In the genomic region with DNA sequence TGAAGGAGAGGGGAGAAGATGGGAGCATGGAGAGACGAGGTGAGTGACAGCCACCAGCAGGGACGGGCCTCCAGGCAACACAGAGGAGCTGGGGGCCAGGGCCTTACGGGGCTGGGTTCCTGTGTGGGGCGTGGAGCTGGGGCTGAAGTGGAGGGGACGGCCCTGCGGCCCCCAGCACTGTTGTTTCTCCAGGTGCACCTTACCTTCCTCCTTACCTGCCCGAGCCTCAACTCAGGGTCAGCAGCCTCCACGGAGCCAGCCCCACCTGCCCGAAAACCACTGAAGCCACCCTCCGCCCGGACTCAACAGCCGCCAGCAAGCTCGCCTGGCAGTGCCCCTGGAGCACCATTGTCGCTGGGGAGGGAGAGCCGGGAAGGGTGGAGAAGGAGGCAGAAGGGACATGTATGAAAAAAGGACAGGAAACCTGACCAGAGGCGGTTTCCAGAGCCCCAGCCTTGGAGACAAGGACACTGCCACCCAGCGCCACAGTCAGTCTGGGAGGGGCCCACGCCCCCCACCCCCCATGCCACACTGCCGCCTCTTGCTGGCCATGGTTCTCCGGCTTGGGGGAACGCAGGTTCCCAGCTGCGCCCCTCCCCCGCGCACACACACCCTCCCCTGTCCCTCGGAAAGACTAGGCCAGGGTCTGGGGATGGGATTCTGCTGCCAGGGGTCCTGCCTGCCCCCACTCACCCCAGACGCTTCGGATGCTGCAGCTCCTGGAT, we compare ENCODE assay signal across 34 cellular contexts. TPM values are rescaled to one million over a fixed set of nuclear protein-coding genes. Genes with fewer than 3 reads are reported as not detected.
"Had no signal": no experiment of that assay in that cellular context is flagged by ENCODE, and none has a peak within 500 bp of the region (broad histone marks: within the 10 kb centered on the region; RNA-seq: fewer than 3 reads in every experiment).

No MANE protein-coding gene starts in this region.

- H3K4me1 Mint-ChIP-seq: activated T-helper 17 cell treated with anti-CD3 and anti-CD28 coated beads, Interleukin-2, amount 50 U/mL, for 72 hours had no signal

- H3K9me3 ChIP-seq: adrenal gland, MG63 had no signal

- H3K27ac Mint-ChIP-seq: activated CD4-positive, alpha-beta memory T cell treated with anti-CD3 and anti-CD28 coated beads, Interleukin-2, amount 10 ng/mL, durations not matched to agents 7 days and 5 days; activated CD4-positive, alpha-beta T cell treated with anti-CD3 and anti-CD28 coated beads for 36 hours; activated naive CD8-positive, alpha-beta T cell treated with anti-CD3 and anti-CD28 coated beads, Interleukin-2, amount 10 ng/mL, durations not matched to agents 7 days and 5 days; activated T-helper 17 cell treated with anti-CD3 and anti-CD28 coated beads, Interleukin-2, amount 50 U/mL, for 72 hours; T-cell had no signal

- H3K27ac ChIP-seq: adrenal gland, SK-N-MC, VCaP had no signal

- DNase-seq: activated CD4-positive, alpha-beta memory T cell treated with anti-CD3 and anti-CD28 coated beads, Interleukin-2, amount 10 ng/mL, durations not matched to agents 7 days and 5 days; activated CD4-positive, alpha-beta T cell treated with anti-CD3 and anti-CD28 coated beads for 36 hours; activated CD4-positive, alpha-beta T cell treated with anti-CD3 and anti-CD28 coated beads, Interleukin-2, amount 50 U/mL, for 1 hour; activated gamma-delta T cell; activated naive CD4-positive, alpha-beta T cell treated with anti-CD3 and anti-CD28 coated beads, Interleukin-2, amount 50 U/mL, for 16 hours; activated naive CD8-positive, alpha-beta T cell treated with anti-CD3 and anti-CD28 coated beads, Interleukin-2, amount 10 ng/mL, durations not matched to agents 7 days and 5 days; activated T-cell treated with anti-CD3 and anti-CD28 coated beads for 4 hours; activated T-cell treated with anti-CD3 and anti-CD28 coated beads, Interleukin-2, amount 50 U/mL, for 48 hours; anterior cingulate cortex; MG63; MV-4-11; NCI-H1092 treated with DMSO at 0.1 percent for 48 hours; NCI-H1417 treated with DMSO at 0.1 percent for 48 hours; NCI-H1694; NCI-H2029; NCI-H2107; NCI-H2171 treated with DMSO at 0.1 percent for 48 hours; NCI-H226; NCI-H526; NCI-H82; OCI-M1; RPMI8226; T-cell; T-helper 2 cell; T1000 had no signal

- H3K4me3 ChIP-seq: adrenal gland, MG63, SK-N-MC had no signal

- H3K27me3 ChIP-seq: adrenal gland, MG63 had no signal

- H3K4me3 Mint-ChIP-seq: activated CD4-positive, alpha-beta memory T cell treated with anti-CD3 and anti-CD28 coated beads, Interleukin-2, amount 10 ng/mL, durations not matched to agents 7 days and 5 days; activated CD4-positive, alpha-beta T cell treated with anti-CD3 and anti-CD28 coated beads for 36 hours; activated naive CD8-positive, alpha-beta T cell treated with anti-CD3 and anti-CD28 coated beads, Interleukin-2, amount 10 ng/mL, durations not matched to agents 7 days and 5 days; activated T-helper 17 cell treated with anti-CD3 and anti-CD28 coated beads, Interleukin-2, amount 50 U/mL, for 72 hours; T-cell had no signal

- ATAC-seq: activated CD4-positive, alpha-beta T cell treated with anti-CD3 and anti-CD28 coated beads for 36 hours; activated T-helper 17 cell treated with anti-CD3 and anti-CD28 coated beads, Interleukin-2, amount 50 U/mL, for 72 hours; Panc1; Right ventricle myocardium inferior; T-cell had no signal

- H3K36me3 ChIP-seq: adrenal gland, MG63 had no signal

- H3K27me3 Mint-ChIP-seq: activated CD4-positive, alpha-beta memory T cell treated with anti-CD3 and anti-CD28 coated beads, Interleukin-2, amount 10 ng/mL, durations not matched to agents 7 days and 5 days; activated CD4-positive, alpha-beta T cell treated with anti-CD3 and anti-CD28 coated beads for 36 hours; activated T-helper 17 cell treated with anti-CD3 and anti-CD28 coated beads, Interleukin-2, amount 50 U/mL, for 72 hours; T-cell had no signal

- H3K36me3 Mint-ChIP-seq: activated naive CD8-positive, alpha-beta T cell treated with anti-CD3 and anti-CD28 coated beads, Interleukin-2, amount 10 ng/mL, durations not matched to agents 7 days and 5 days; T-cell had no signal

- H3K9me3 Mint-ChIP-seq: activated CD4-positive, alpha-beta memory T cell treated with anti-CD3 and anti-CD28 coated beads, Interleukin-2, amount 10 ng/mL, durations not matched to agents 7 days and 5 days; activated naive CD8-positive, alpha-beta T cell treated with anti-CD3 and anti-CD28 coated beads, Interleukin-2, amount 10 ng/mL, durations not matched to agents 7 days and 5 days; activated T-helper 17 cell treated with anti-CD3 and anti-CD28 coated beads, Interleukin-2, amount 50 U/mL, for 72 hours; T-cell had no signal

RNA-seq across cellular contexts. Expression of a gene that starts 10.6 kb away (rescaled TPM):
- total RNA-seq: activated CD4-positive, alpha-beta memory T cell treated with anti-CD3 and anti-CD28 coated beads, Interleukin-2, amount 10 ng/mL, durations not matched to agents 7 days and 5 days; activated CD4-positive, alpha-beta T cell treated with anti-CD3 and anti-CD28 coated beads for 36 hours; activated CD8-positive, alpha-beta memory T cell treated with anti-CD3 and anti-CD28 coated beads for 36 hours; activated naive CD8-positive, alpha-beta T cell treated with anti-CD3 and anti-CD28 coated beads, Interleukin-2, amount 10 ng/mL, durations not matched to agents 7 days and 5 days; activated T-helper 17 cell treated with anti-CD3 and anti-CD28 coated beads, Interleukin-2, amount 50 U/mL, for 72 hours; adrenal gland; cardiac septum; NCI-H460; Right ventricle myocardium inferior; T-cell had no signal

RNA-seq across cellular contexts. Expression of a gene that starts 30.4 kb away (rescaled TPM):
- total RNA-seq: activated CD4-positive, alpha-beta memory T cell treated with anti-CD3 and anti-CD28 coated beads, Interleukin-2, amount 10 ng/mL, durations not matched to agents 7 days and 5 days; activated CD4-positive, alpha-beta T cell treated with anti-CD3 and anti-CD28 coated beads for 36 hours; activated CD8-positive, alpha-beta memory T cell treated with anti-CD3 and anti-CD28 coated beads for 36 hours; activated naive CD8-positive, alpha-beta T cell treated with anti-CD3 and anti-CD28 coated beads, Interleukin-2, amount 10 ng/mL, durations not matched to agents 7 days and 5 days; activated T-helper 17 cell treated with anti-CD3 and anti-CD28 coated beads, Interleukin-2, amount 50 U/mL, for 72 hours; adrenal gland; cardiac septum; NCI-H460; Right ventricle myocardium inferior; T-cell had no signal
- polyA plus RNA-seq: adrenal gland had no signal

RNA-seq across cellular contexts. Expression of a gene that starts 36.1 kb away (rescaled TPM):
- total RNA-seq: NCI-H460 had no signal

RNA-seq across cellular contexts. Expression of a gene that starts 36.6 kb away (rescaled TPM):
- total RNA-seq: activated naive CD8-positive, alpha-beta T cell treated with anti-CD3 and anti-CD28 coated beads, Interleukin-2, amount 10 ng/mL, durations not matched to agents 7 days and 5 days; cardiac septum; NCI-H460; Right ventricle myocardium inferior had no signal
